8 cellular contexts compared by ENCODE assay signal in the genomic region with DNA sequence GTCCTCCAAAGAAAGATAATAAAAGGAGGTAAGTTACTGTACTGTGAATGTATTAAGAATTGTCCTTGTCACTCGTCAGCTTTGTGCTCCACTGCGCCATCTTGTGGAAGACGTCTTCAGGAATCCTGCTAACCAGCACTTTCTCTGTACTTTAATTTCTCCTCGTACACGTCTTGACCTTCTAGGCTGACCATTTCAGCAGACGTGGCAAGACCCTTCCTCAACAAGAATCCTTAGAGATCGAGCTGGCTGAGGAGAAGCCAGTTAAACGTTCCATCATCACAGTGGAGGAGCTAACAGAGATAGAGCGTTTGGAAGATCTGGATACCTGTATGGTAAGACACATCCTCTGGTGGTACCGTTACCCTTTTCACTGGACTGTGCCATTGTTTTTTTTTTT.
A peak's percentile ranks its signal among the peaks of the same experiment; 100 is the strongest.
DNase-seq lines count a peak whose midpoint lies in the region; ATAC-seq, FAIRE-seq and TF ChIP-seq lines count a peak whose summit lies in the region.

No MANE protein-coding gene starts in this region.

- TF ChIP-seq CTCF in gastroesophageal sphincter (IDR thresholded peaks at IDR 0.05) (peak; percentile 45 to 73 (median 56)), pancreas (IDR thresholded peaks at IDR 0.05) (peak; percentile 39 to 71 (median 58)), transverse colon (IDR thresholded peaks at IDR 0.05) (peak; percentile 65 to 79 (median 72))

- ATAC-seq in gastroesophageal sphincter (no peak), pancreas (peak in 3 of 4 donors; percentile 80 to 92 (median 86)), GM18502 (IDR thresholded peaks at IDR 0.05; ENCODE audit: poor library complexity, unreplicated experiment) (no peak)

- H3K4me3 ChIP-seq in SJSA1 (no peak overlapping the region), gastroesophageal sphincter (no peak overlapping the region), pancreas (no peak overlapping the region), transverse colon (no peak overlapping the region)

- intact Hi-C loops in pancreas (cut with DNase I) = no loop called here
- intact Hi-C loops in transverse colon (cut with DNase I; ENCODE audit: low total_unique reads) = no loop called here

- no peaks in the 10 kb centered on the region for H3K9me3 ChIP-seq in SJSA1 (replicated peaks)
- H3K9me3 ChIP-seq in gastroesophageal sphincter = no peaks in the 10 kb centered on the region
- H3K9me3 ChIP-seq in pancreas = no peaks in the 10 kb centered on the region
- H3K9me3 ChIP-seq in transverse colon = no peaks in the 10 kb centered on the region

- H3K4me1 ChIP-seq in SJSA1 (replicated peaks) = peaks cover 35% of the 10 kb centered on the region
- H3K4me1 ChIP-seq in gastroesophageal sphincter = no peaks in the 10 kb centered on the region
- no peaks in the 10 kb centered on the region for H3K4me1 ChIP-seq in pancreas
- H3K4me1 ChIP-seq in transverse colon = no peaks in the 10 kb centered on the region

- DNase-seq in GM03348 (ENCODE audit: low spot score) = peak; percentile 69
- peak; percentile 78 for DNase-seq in M059J (ENCODE audit: low read depth)
- DNase-seq in SJSA1 (ENCODE audit: low read depth in 1 of 2, low spot score in 2 of 2) = peak; percentile 58 to 77
- peak; percentile 31 to 69 (median 60) for DNase-seq in activated naive CD4-positive, alpha-beta T cell (lab: John Stamatoyannopoulos, UW)
- peak; percentile 53 to 90 (median 77) for DNase-seq in pancreas
- DNase-seq in transverse colon = peak; percentile 84

- TF ChIP-seq POLR2A in gastroesophageal sphincter (IDR thresholded peaks at IDR 0.05) (no peak), transverse colon (IDR thresholded peaks at IDR 0.05) (no peak)

- 0 to 21% methylated on average over 3 to 10 of the region's 10 CpGs for WGBS in gastroesophageal sphincter (ENCODE audit: low coverage in 1 of 2), 2 donors
- 21 to 24% methylated on average over 10 of the region's 10 CpGs for WGBS in pancreas, 2 donors
- WGBS in transverse colon (ENCODE audit: low coverage in 1 of 2), 2 donors = 17 to 24% methylated on average over 6 to 10 of the region's 10 CpGs

- peak; percentile 81 for FAIRE-seq in pancreas (lab: Jason Lieb, UNC)

- in situ Hi-C loops in transverse colon (cut with MboI; ENCODE audit: low pct_ligation_motif_present in 1 of 4, low pct_unique_long_range_greater_than_20kb in 1 of 4, low sequenced_read_pairs in 3 of 4) = no loop called here

- H3K27me3 ChIP-seq in SJSA1 (replicated peaks) (no peaks in the 10 kb centered on the region), gastroesophageal sphincter (no peaks in the 10 kb centered on the region), pancreas (no peaks in the 10 kb centered on the region), transverse colon (no peaks in the 10 kb centered on the region)

- H3K36me3 ChIP-seq in SJSA1 (no peaks in the 10 kb centered on the region), gastroesophageal sphincter (no peaks in the 10 kb centered on the region), pancreas (no peaks in the 10 kb centered on the region), transverse colon (no peaks in the 10 kb centered on the region)

- H3K27ac ChIP-seq in SJSA1 (no peak overlapping the region), gastroesophageal sphincter (no peak overlapping the region), pancreas (no peak overlapping the region), transverse colon (no peak overlapping the region)

- TF ChIP-seq EP300 in gastroesophageal sphincter (IDR thresholded peaks at IDR 0.05) = no peak
- TF ChIP-seq EP300 in transverse colon (IDR thresholded peaks at IDR 0.05; ENCODE audit: low read depth) = no peak

Comparison
In these comparisons a context has a peak if more than half of its experiments do, and no peak if none do; other contexts are left out.
1. ATAC-seq: peak in pancreas (3 of 4); none in gastroesophageal sphincter (single experiment) and GM18502 (single experiment).
2. Peak in every context shown above with its lines, with median percentiles within 50 percentile points of each other: DNase-seq and CTCF ChIP-seq.